In genomic region chr14:61512026-61512425, GRCh38 we compare ENCODE assay signal across 1 cellular context.
TF ChIP-seq lines count a peak whose summit lies in the region.

No MANE protein-coding gene starts in this region.

TF ChIP-seq in GM12878, 131 proteins besides CTCF, POLR2A, EP300 and RAD21 (continued from another document):
- TF ChIP-seq NKRF (conservative IDR thresholded peaks at IDR 0.05) = no peak
- TF ChIP-seq SP1 (IDR thresholded peaks at IDR 0.05; ENCODE audit: low read depth, low read length) = no peak
- no peak for TF ChIP-seq PRDM15 (CRISPR knock-in tag; IDR thresholded peaks at IDR 0.05)
TF ChIP-seq in GM12878: peak in this region for 0.
